In the genomic region with DNA sequence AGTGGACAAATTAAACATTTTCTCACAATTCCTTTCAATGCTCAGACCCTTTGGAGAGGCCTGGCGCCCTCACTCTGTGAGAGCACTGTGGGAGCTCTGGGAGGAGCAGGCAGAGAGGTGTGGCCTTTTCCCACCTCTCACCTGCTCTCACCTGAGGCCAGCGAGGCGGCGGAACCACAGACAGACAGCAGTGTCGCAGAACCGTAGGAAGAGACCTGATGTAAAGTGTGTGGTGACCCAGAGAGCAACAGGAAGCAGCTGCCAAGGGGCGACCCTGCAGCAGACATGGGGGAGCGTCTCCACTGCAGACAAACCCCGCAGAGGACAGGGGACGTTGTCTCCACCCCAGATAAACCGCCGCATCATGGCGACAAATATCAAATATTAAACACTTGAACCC, we compare ENCODE assay signal across 14 cellular contexts. TPM values are rescaled to one million over a fixed set of nuclear protein-coding genes. Genes with fewer than 3 reads are reported as not detected.
DNase-seq lines count a peak whose midpoint lies in the region; ATAC-seq, FAIRE-seq and TF ChIP-seq lines count a peak whose summit lies in the region.
"Had no signal": no experiment of that assay in that cellular context is flagged by ENCODE, and none has a peak within 500 bp of the region (broad histone marks: within the 10 kb centered on the region; RNA-seq: fewer than 3 reads in every experiment).

No MANE protein-coding gene starts in this region.

- H3K36me3 ChIP-seq in HepG2 (replicated peaks in 1 of 2; ENCODE audit: control insufficient read depth in 1 of 2, insufficient read depth in 2 of 2, low read length in 2 of 2) (no peaks in the 10 kb centered on the region), right lobe of liver (no peaks in the 10 kb centered on the region), H1 (ENCODE audit: control insufficient read depth in 2 of 4, insufficient read depth in 4 of 4, low read length in 3 of 4) (no peaks in the 10 kb centered on the region)

- no peak overlapping the region for H4K5ac ChIP-seq in H1 (ENCODE audit: insufficient read length, low read depth, low read length)

- no peak for FAIRE-seq in HepG2 (lab: Jason Lieb, UNC)
- FAIRE-seq in H1 (lab: Jason Lieb, UNC) = no peak
- FAIRE-seq: A549, D721Med had no signal

- H4K8ac ChIP-seq in H1 (ENCODE audit: extremely low read depth, insufficient read depth, low read length) = no peak overlapping the region

- no peaks in the 10 kb centered on the region for H3K79me2 ChIP-seq in HepG2 (ENCODE audit: insufficient read depth, low read length)
- no peaks in the 10 kb centered on the region for H3K79me2 ChIP-seq in H1 (ENCODE audit: control insufficient read depth in 1 of 2, insufficient read depth in 2 of 2, low read length in 2 of 2)

- TF ChIP-seq POLR2A in HepG2 (IDR thresholded peaks at IDR 0.05; ENCODE audit: insufficient read depth in 1 of 2, low read depth in 2 of 2, low read length in 2 of 2) = no peak
- no peak for TF ChIP-seq POLR2A in right lobe of liver (IDR thresholded peaks at IDR 0.05)
- no peak for TF ChIP-seq POLR2A in NB4 (IDR thresholded peaks at IDR 0.05; ENCODE audit: extremely low read depth, insufficient read length)
- TF ChIP-seq POLR2A in H1 (IDR thresholded peaks at IDR 0.05; ENCODE audit: control extremely low read depth in 1 of 2, low read depth in 2 of 2, low read length in 2 of 2) = no peak

- H3K56ac ChIP-seq in H1 (replicated peaks; ENCODE audit: insufficient read length, low read depth, low read length) = no peak overlapping the region

- BruUV-seq in HepG2 (replicated peaks; lab: Mats Ljungman, UMichigan) = no TSS peak

- H3K23ac ChIP-seq in H1 (ENCODE audit: insufficient read length) = no peak overlapping the region

- no peak overlapping the region for H2AFZ ChIP-seq in HepG2 (ENCODE audit: low read length)
- peak overlapping the region; percentile 61; the same call in 1 of the 2 replicates for H2AFZ ChIP-seq in H1 (ENCODE audit: low read length)
- H2AFZ ChIP-seq: GM23248 had no signal

- TF ChIP-seq CTCF in HepG2 (CRISPR knock-in tag; IDR thresholded peaks at IDR 0.05) (no peak), right lobe of liver (IDR thresholded peaks at IDR 0.05) (no peak), NB4 (IDR thresholded peaks at IDR 0.05; ENCODE audit: low read depth, low read length) (no peak), H1 (IDR thresholded peaks at IDR 0.05; ENCODE audit: control extremely low read depth in 1 of 3, insufficient read depth in 1 of 3, low read depth in 1 of 3, low read length in 3 of 3) (no peak)

- CTCF ChIA-PET in HepG2 (lab: Yijun Ruan, JAX; ENCODE audit: low intra/inter-chr PET ratio, low total read pairs) (interaction anchor here (1.3 kb wide), 2 partner anchors 248 to 265 kb away, joined by 3 to 9 read pairs; no protein-coding TSS in a partner anchor), H1 (lab: Charles Lee; ENCODE audit: partially characterized antibody) (interaction anchor here (0.6 to 2.4 kb wide), 9 partner anchors 8 to 484 kb away, joined by 3 to 9 read pairs (median 5); no protein-coding TSS in a partner anchor)

- no peak overlapping the region for H4K91ac ChIP-seq in H1 (replicated peaks; ENCODE audit: insufficient read length, low read length)

- no peak for ATAC-seq in HepG2
- no peak for ATAC-seq in right lobe of liver

- H3K23me2 ChIP-seq in H1 (ENCODE audit: low read depth, low read length) = no peaks in the 10 kb centered on the region

- H4K20me1 ChIP-seq in HepG2 (ENCODE audit: insufficient read depth, low read length) (no peaks in the 10 kb centered on the region; the same call in 1 of the 2 replicates), H1 (replicated peaks in 1 of 2; ENCODE audit: control insufficient read depth in 1 of 2, insufficient read depth in 2 of 2, low read length in 2 of 2) (peaks cover 0 to 2% of the 10 kb centered on the region in 2 experiments)

- H2AK5ac ChIP-seq in H1 (ENCODE audit: low read depth, low read length) = no peak overlapping the region

- H3K4me3 ChIP-seq in HepG2 (replicated peaks in 1 of 3; ENCODE audit: insufficient read depth in 1 of 3, low read depth in 2 of 3, low read length in 3 of 3) (no peak overlapping the region), right lobe of liver (no peak overlapping the region), NB4 (ENCODE audit: low read depth, low read length) (no peak overlapping the region), H1 (ENCODE audit: extremely low read depth in 1 of 4, insufficient read depth in 2 of 4, low read depth in 3 of 4, low read length in 4 of 4) (no peak overlapping the region)
- H3K4me3 ChIP-seq: A549, GM23248 had no signal

- no peak overlapping the region for H2BK5ac ChIP-seq in H1 (ENCODE audit: low read depth, low read length)

- H3K4me2 ChIP-seq in HepG2 (ENCODE audit: low read depth, low read length) (no peak overlapping the region), H1 (ENCODE audit: insufficient read depth in 1 of 2, low read depth in 2 of 2, low read length in 2 of 2) (no peak overlapping the region)
- H3K4me2 ChIP-seq: A549 had no signal

- H3K27me3 ChIP-seq in HepG2 (ENCODE audit: control insufficient read depth in 1 of 2, insufficient read depth in 2 of 2, low read length in 2 of 2) = peaks cover 0 to 7% of the 10 kb centered on the region in 2 experiments; a peak in 1 of 5 replicates
- H3K27me3 ChIP-seq in right lobe of liver = no peaks in the 10 kb centered on the region
- H3K27me3 ChIP-seq in H1 (replicated peaks in 1 of 4; ENCODE audit: control insufficient read depth in 3 of 4, extremely low read depth in 1 of 4, insufficient read depth in 3 of 4, low read length in 3 of 4) = no peaks in the 10 kb centered on the region

- H3K14ac ChIP-seq in H1 (ENCODE audit: insufficient read length) = no peak overlapping the region

- no peak overlapping the region for H2BK120ac ChIP-seq in H1 (replicated peaks; ENCODE audit: low read depth, low read length)

- no peaks in the 10 kb centered on the region for H3K79me1 ChIP-seq in H1 (ENCODE audit: low read depth, low read length)

- H3K4me1 ChIP-seq in HepG2 (ENCODE audit: insufficient read depth, low read length) = peaks cover 45% of the 10 kb centered on the region
- H3K4me1 ChIP-seq in right lobe of liver = no peaks in the 10 kb centered on the region
- no peaks in the 10 kb centered on the region for H3K4me1 ChIP-seq in H1 (replicated peaks in 1 of 4; ENCODE audit: control insufficient read depth in 3 of 4, insufficient read depth in 4 of 4, low read length in 3 of 4)
- H3K4me1 ChIP-seq: A549 had no signal

- DNase-seq in HepG2 (ENCODE audit: low spot score) (no peak), right lobe of liver (no peak), NB4 (ENCODE audit: low read depth) (peak; percentile 44), H1 (ENCODE audit: low read depth in 1 of 2, low spot score in 2 of 2) (no peak), NCI-H2227 (lab: John Stamatoyannopoulos, UW; ENCODE audit: unreplicated experiment) (no peak), NCI-H146 (lab: John Stamatoyannopoulos, UW) (no peak), HCEC 1CT (no peak)
- DNase-seq: CD4-positive, CD25-positive, alpha-beta regulatory T cell; GM23248; NCI-H2081; NCI-H2227 treated with DMSO at 0.1 percent for 48 hours; NCI-H526 treated with DMSO at 0.1 percent for 48 hours had no signal

- TF ChIP-seq EP300 in HepG2 (IDR thresholded peaks at IDR 0.05; ENCODE audit: low read depth in 2 of 2, low read length in 2 of 2) (no peak), HepG2 (CRISPR knock-in tag; IDR thresholded peaks at IDR 0.05; ENCODE audit: borderline replicate concordance) (no peak), H1 (IDR thresholded peaks at IDR 0.05; ENCODE audit: borderline replicate concordance in 1 of 2, low read depth in 2 of 2, low read length in 2 of 2) (no peak)

- H3K9ac ChIP-seq in HepG2 (ENCODE audit: insufficient read depth, low read depth, low read length) (no peak overlapping the region), H1 (replicated peaks in 1 of 4; ENCODE audit: extremely low read depth in 1 of 4, low read depth in 3 of 4, low read length in 3 of 4) (no peak overlapping the region)
- H3K9ac ChIP-seq: GM23248 had no signal

- no peak overlapping the region for H2BK20ac ChIP-seq in H1 (ENCODE audit: low read length)

- H3K9me3 ChIP-seq in HepG2 (ENCODE audit: low read length) (no peaks in the 10 kb centered on the region), right lobe of liver (no peaks in the 10 kb centered on the region), H1 (ENCODE audit: insufficient read depth in 2 of 2, low read depth in 1 of 2, low read length in 1 of 2) (no peaks in the 10 kb centered on the region)
- H3K9me3 ChIP-seq: A549 had no signal

- intact Hi-C loops in HepG2 (cut with micrococcal nuclease; ENCODE audit: unreplicated experiment) (loop anchor here (2.0 to 5.0 kb wide), 2 partner anchors 71 to 264 kb away; no protein-coding TSS in a partner anchor), right lobe of liver (cut with DNase I) (no loop called here)

- POLR2A ChIA-PET in HepG2 (lab: Yijun Ruan, JAX) (no interaction called here), H1 (lab: Charles Lee; ENCODE audit: partially characterized antibody) (no interaction called here)

- no peak overlapping the region for H2BK12ac ChIP-seq in H1 (ENCODE audit: low read depth, low read length)

- no peak overlapping the region for H3K18ac ChIP-seq in H1 (ENCODE audit: extremely low read depth, low read length)

- no peak overlapping the region for H2BK15ac ChIP-seq in H1 (ENCODE audit: low read length)

- no peak overlapping the region for H3K4ac ChIP-seq in H1 (replicated peaks; ENCODE audit: insufficient read length, low read depth, low read length)

- in situ Hi-C loops in HepG2 (cut with HindIII; ENCODE audit: extremely low pct_ligation_motif_present, low pct_unique_long_range_greater_than_20kb) = loop anchor here (25.0 kb wide), 1 partner anchor 259 kb away; no protein-coding TSS in a partner anchor

- TF ChIP-seq RAD21 in HepG2 (CRISPR knock-in tag; IDR thresholded peaks at IDR 0.05) (no peak), H1 (IDR thresholded peaks at IDR 0.05 in 1 of 2, conservative IDR thresholded peaks at IDR 0.05 in 1 of 2; ENCODE audit: low read depth in 2 of 2, low read length in 2 of 2) (no peak)

- WGBS in HepG2 (ENCODE audit: low lambda C conversion rate) = 73% methylated on average over 13 of the region's 13 CpGs
- 52% methylated on average over 6 of the region's 13 CpGs for WGBS in right lobe of liver (ENCODE audit: insufficient coverage, low coverage, low lambda C conversion rate, missing lambda C conversion rate)
- WGBS in H1 (ENCODE audit: extremely low coverage in 1 of 2, insufficient coverage in 1 of 2, insufficient read length in 1 of 2, insufficient replicate concordance in 2 of 2, low coverage in 1 of 2, low lambda C conversion rate in 2 of 2, missing lambda C conversion rate in 1 of 2), 2 experiments = 73% methylated on average over 10 of the region's 13 CpGs; no CpG with 5 or more reads in 1 of the 2 experiments

- no peak overlapping the region for H3K27ac ChIP-seq in HepG2 (ENCODE audit: extremely low read length, insufficient read depth, low read length)
- no peak overlapping the region for H3K27ac ChIP-seq in right lobe of liver
- no peak overlapping the region for H3K27ac ChIP-seq in H1 (ENCODE audit: low read depth, low read length)
- H3K27ac ChIP-seq: A549, GM23248 had no signal

RNA-seq across cellular contexts. Expression of a gene that starts 15.6 kb away (rescaled TPM):
- total RNA-seq in HepG2 (2016; rRNA removed; fragmentation: Illumina TruSeq; extraction: Trizol) (15.5 and 16.2 TPM in 2 replicates), right lobe of liver (10 to 100 TPM; 15.7 to 33.1 (median 23.3) TPM)
- 5.1 and 6.0 TPM in 2 replicates for total RNA-seq in HepG2 (2016; cell fraction: cytosol; rRNA removed; fragmentation: Illumina TruSeq; extraction: Trizol; ENCODE audit: low read depth)
- total RNA-seq in HepG2 (2016; cell fraction: insoluble cytoplasmic fraction; rRNA removed; fragmentation: Illumina TruSeq; extraction: Trizol) = 14.9 and 16.1 TPM in 2 replicates
- total RNA-seq in HepG2 (2016; cell fraction: membrane; rRNA removed; fragmentation: Illumina TruSeq; extraction: Trizol) = 7.8 TPM in 2 replicates
- total RNA-seq in HepG2 (2016; cell fraction: nucleus; rRNA removed; fragmentation: Illumina TruSeq; extraction: Trizol) = 20.8 and 22.4 TPM in 2 replicates
- polyA plus RNA-seq in HepG2 (2011; rRNA removed) (35.2 and 37.1 TPM in 2 replicates), H1 (2011; rRNA removed) (19.4 and 21.5 TPM in 2 replicates)
- 22.5 and 24.9 TPM in 2 replicates for polyA plus RNA-seq in HepG2 (2011; cell fraction: cytosol; rRNA removed)
- polyA plus RNA-seq in HepG2 (2011; cell fraction: nucleus; rRNA removed) = 82.0 and 93.9 TPM in 2 replicates
- polyA plus RNA-seq in HepG2 (2012) = 18.0 and 20.0 TPM in 2 replicates
- polyA plus RNA-seq in HepG2 (2016; cell fraction: cytosol; fragmentation: Illumina TruSeq; extraction: Trizol; ENCODE audit: low read depth) = 1.4 and 1.5 TPM in 2 replicates
- 13.9 and 16.3 TPM in 2 replicates for polyA plus RNA-seq in HepG2 (2016; cell fraction: insoluble cytoplasmic fraction; fragmentation: Illumina TruSeq; extraction: Trizol; ENCODE audit: low read depth)
- 4.4 and 4.5 TPM in 2 replicates for polyA plus RNA-seq in HepG2 (2016; cell fraction: membrane; fragmentation: Illumina TruSeq; extraction: Trizol; ENCODE audit: low read depth)
- 31.0 and 39.2 TPM in 2 replicates for polyA plus RNA-seq in HepG2 (2016; cell fraction: nucleus; fragmentation: Illumina TruSeq; extraction: Trizol; ENCODE audit: insufficient read depth, low read depth)
- polyA minus RNA-seq in HepG2 (2011; rRNA and poly(A)+ RNA removed; ENCODE audit: low replicate concordance) = 52.9 and 70.5 TPM in 2 replicates
- 23.5 and 23.8 TPM in 2 replicates for polyA minus RNA-seq in HepG2 (2011; cell fraction: cytosol; rRNA and poly(A)+ RNA removed)
- 46.7 and 57.6 TPM in 2 replicates for polyA minus RNA-seq in HepG2 (2011; cell fraction: nucleus; rRNA and poly(A)+ RNA removed)
- total RNA-seq in H1 (2021; fragmentation: NEBNext Ultra II Directional; extraction: Animal tissue kit (Norgen Biotek cat#: 25700)) = 9.0 and 10.6 TPM in 2 replicates
- 15.6 TPM for polyA plus RNA-seq in H1 (2011; cell fraction: cytosol; rRNA removed)
- 29.0 TPM for polyA plus RNA-seq in H1 (2011; cell fraction: nucleus; rRNA removed)
- 9.9 to 13.6 TPM (median 12.0 TPM) in 4 replicates for polyA plus RNA-seq in H1 (2012, experiment 1 of 2)
- polyA plus RNA-seq in H1 (2012, experiment 2 of 2) = 7.7 TPM
- 5.4 TPM for polyA plus RNA-seq in H1 (2013, experiment 1 of 2)
- polyA plus RNA-seq in H1 (2013, experiment 2 of 2) = 5.1 TPM
- polyA minus RNA-seq in H1 (2011; rRNA and poly(A)+ RNA removed) = 14.6 and 21.4 TPM in 2 replicates
- polyA minus RNA-seq in H1 (2011; cell fraction: cytosol; rRNA and poly(A)+ RNA removed) = 12.9 TPM
- polyA minus RNA-seq in H1 (2011; cell fraction: nucleus; rRNA and poly(A)+ RNA removed) = 12.8 TPM
